ENCODE assay signal across 18 cellular contexts in genomic region chr6:152240983-152241766, GRCh38.
DNase-seq lines count a peak whose midpoint lies in the region; ATAC-seq and TF ChIP-seq lines count a peak whose summit lies in the region.
"Had no signal": no experiment of that assay in that cellular context is flagged by ENCODE, and none has a peak within 500 bp of the region (broad histone marks: within the 10 kb centered on the region; RNA-seq: fewer than 3 reads in every experiment).

No MANE protein-coding gene starts in this region.

- H3K36me3 ChIP-seq in ascending aorta (peaks cover 44 to 55% of the 10 kb centered on the region in 2 donors), mesenchymal stem cell (ENCODE audit: control insufficient read depth in 1 of 2, insufficient read depth in 2 of 2, low read depth in 1 of 2, low read length in 2 of 2) (peaks cover 21 to 89% of the 10 kb centered on the region in 2 experiments), urinary bladder (ENCODE audit: insufficient read depth) (no peaks in the 10 kb centered on the region), endodermal cell (ENCODE audit: control insufficient read depth, insufficient read depth, low read length) (peaks cover 7% of the 10 kb centered on the region)
- H3K36me3 ChIP-seq: HAP-1 had no signal

- no peak overlapping the region for H3K4ac ChIP-seq in mesenchymal stem cell (ENCODE audit: low read depth in 1 of 2, low read length in 2 of 2)

- H2AK5ac ChIP-seq in mesenchymal stem cell (ENCODE audit: low read length, severe bottlenecking) = no peak overlapping the region

- H3K27me3 ChIP-seq in ascending aorta (no peaks in the 10 kb centered on the region), mesenchymal stem cell (ENCODE audit: control insufficient read depth in 1 of 2, insufficient read depth in 1 of 2, low read length in 2 of 2) (no peaks in the 10 kb centered on the region), endodermal cell (ENCODE audit: control insufficient read depth, insufficient read depth, low read length, poor library complexity, severe bottlenecking) (no peaks in the 10 kb centered on the region)

- H3K27ac Mint-ChIP-seq in endodermal cell = no peak overlapping the region

- intact Hi-C loops in ascending aorta (cut with DNase I) = no loop called here

- H3K9me3 Mint-ChIP-seq in endodermal cell = no peaks in the 10 kb centered on the region

- no peak overlapping the region for H2BK12ac ChIP-seq in mesenchymal stem cell (ENCODE audit: low read length in 2 of 2)

- H3K14ac ChIP-seq in mesenchymal stem cell (ENCODE audit: low read length in 2 of 2) = no peak overlapping the region

- TF ChIP-seq CTCF in ascending aorta (IDR thresholded peaks at IDR 0.05) (no peak), fibroblast of the aortic adventitia (IDR thresholded peaks at IDR 0.05; ENCODE audit: insufficient read depth, low read length) (no peak), endodermal cell (conservative IDR thresholded peaks at IDR 0.05) (no peak)

- no peak overlapping the region for H2BK120ac ChIP-seq in mesenchymal stem cell (ENCODE audit: low read depth, low read length)

- H3K4me3 ChIP-seq in ascending aorta (no peak overlapping the region), fibroblast of the aortic adventitia (ENCODE audit: low read depth, low read length) (no peak overlapping the region), mesenchymal stem cell (ENCODE audit: insufficient read depth in 1 of 2, low read depth in 1 of 2, low read length in 2 of 2) (no peak overlapping the region), urinary bladder (ENCODE audit: low read depth, low read length) (no peak overlapping the region), endodermal cell (ENCODE audit: low read length) (no peak overlapping the region)
- H3K4me3 ChIP-seq: HAP-1 had no signal

- no peak overlapping the region for H3K18ac ChIP-seq in mesenchymal stem cell (ENCODE audit: low read depth in 1 of 2, low read length in 2 of 2)

- no peak overlapping the region for H2BK15ac ChIP-seq in mesenchymal stem cell (ENCODE audit: low read depth, poor library complexity, severe bottlenecking)

- H3K4me1 ChIP-seq in ascending aorta (peaks cover 2 to 34% of the 10 kb centered on the region in 2 donors), mesenchymal stem cell (ENCODE audit: control insufficient read depth, insufficient read depth, low read depth, low read length) (no peaks in the 10 kb centered on the region), urinary bladder (ENCODE audit: insufficient read depth) (no peaks in the 10 kb centered on the region), endodermal cell (ENCODE audit: control insufficient read depth, insufficient read depth, low read length) (no peaks in the 10 kb centered on the region)

- H3K23ac ChIP-seq in mesenchymal stem cell (ENCODE audit: low read length in 2 of 2) = no peak overlapping the region

- no peak for ATAC-seq in HG03159 (IDR thresholded peaks at IDR 0.05; ENCODE audit: unreplicated experiment)
- no peak for ATAC-seq in HG03135 (IDR thresholded peaks at IDR 0.05; ENCODE audit: unreplicated experiment)

- no peak overlapping the region for H2BK5ac ChIP-seq in mesenchymal stem cell (ENCODE audit: low read depth, low read length, poor library complexity, severe bottlenecking)

- peak overlapping the region; percentile 39 to 49 for H3K27ac ChIP-seq in ascending aorta
- no peak overlapping the region for H3K27ac ChIP-seq in mesenchymal stem cell (ENCODE audit: low read length, poor library complexity, severe bottlenecking)
- H3K27ac ChIP-seq in urinary bladder (ENCODE audit: low read depth) = peak overlapping the region; percentile 30
- no peak overlapping the region for H3K27ac ChIP-seq in endodermal cell (ENCODE audit: low read depth, low read length)

- H3K27me3 Mint-ChIP-seq in endodermal cell (ENCODE audit: insufficient read depth) = no peaks in the 10 kb centered on the region

- no peaks in the 10 kb centered on the region for H3K36me3 Mint-ChIP-seq in endodermal cell (ENCODE audit: low read depth)

- H3K9me3 ChIP-seq in ascending aorta (no peaks in the 10 kb centered on the region), mesenchymal stem cell (ENCODE audit: control insufficient read depth, low read length) (no peaks in the 10 kb centered on the region), endodermal cell (ENCODE audit: control insufficient read depth, low read length) (no peaks in the 10 kb centered on the region)
- H3K9me3 ChIP-seq: HAP-1 had no signal

- H2AFZ ChIP-seq in mesenchymal stem cell (ENCODE audit: low read depth, low read length) = no peak overlapping the region

- H3K4me2 ChIP-seq in mesenchymal stem cell (ENCODE audit: low read length, poor library complexity, severe bottlenecking) = no peak overlapping the region

- H4K91ac ChIP-seq in mesenchymal stem cell (ENCODE audit: low read length) = no peak overlapping the region

- no peak for DNase-seq in ascending aorta (ENCODE audit: low spot score in 2 of 2)
- peak; percentile 68 for DNase-seq in fibroblast of the aortic adventitia (ENCODE audit: low read depth)
- peak; percentile 41 for DNase-seq in mesenchymal stem cell
- no peak for DNase-seq in effector CD4-positive, alpha-beta T cell
- DNase-seq in endodermal cell = no peak
- DNase-seq: ACHN; DMS79; KBM-7; NCI-H1417 treated with DMSO at 0.1 percent for 48 hours; NCI-H1930; NCI-H2171; NCI-H446; NK-92 treated with Interleukin-12 subunit alpha and Interleukin-12 subunit beta, amount 100 ng/mL, for 24 hours; SHP77 treated with DMSO at 0.1 percent for 48 hours had no signal

- 81% methylated on average over 7 of the region's 7 CpGs for WGBS in mesenchymal stem cell
- 34% methylated on average over 7 of the region's 7 CpGs for WGBS in urinary bladder
- WGBS in endodermal cell (ENCODE audit: insufficient coverage in 1 of 2, insufficient read length in 1 of 2), 2 experiments = 91 to 100% methylated on average over 2 to 7 of the region's 7 CpGs

- H3K9ac ChIP-seq in mesenchymal stem cell (ENCODE audit: low read length) = no peak overlapping the region
- no peak overlapping the region for H3K9ac ChIP-seq in endodermal cell (ENCODE audit: extremely low read depth, low read length, poor library complexity, severe bottlenecking)

- H3K4me3 Mint-ChIP-seq in endodermal cell = no peak overlapping the region

- H3K4me1 Mint-ChIP-seq in endodermal cell = peaks cover 4% of the 10 kb centered on the region

- no peaks in the 10 kb centered on the region for H3K79me1 ChIP-seq in mesenchymal stem cell (replicated peaks; ENCODE audit: low read length, poor library complexity, severe bottlenecking)

- no peak overlapping the region for H4K8ac ChIP-seq in mesenchymal stem cell (ENCODE audit: low read length)

Comparison
In these comparisons a context has a peak if more than half of its experiments do, and no peak if none do; other contexts are left out.
1. DNase-seq: peak in fibroblast of the aortic adventitia (single experiment) and mesenchymal stem cell (single experiment); none in ascending aorta (0 of 2), effector CD4-positive, alpha-beta T cell (single experiment) and endodermal cell (single experiment).
2. H3K27ac ChIP-seq: peak in ascending aorta (2 of 2) and urinary bladder (single experiment); none in mesenchymal stem cell (single experiment) and endodermal cell (single experiment).